18 cellular contexts compared by ENCODE assay signal in genomic region chr1:61711969-61712368, GRCh38. TPM values are rescaled to one million over a fixed set of nuclear protein-coding genes. Genes with fewer than 3 reads are reported as not detected.
A peak's percentile ranks its signal among the peaks of the same experiment; 100 is the strongest.
DNase-seq lines count a peak whose midpoint lies in the region; ATAC-seq, FAIRE-seq and TF ChIP-seq lines count a peak whose summit lies in the region.
"Had no signal": no experiment of that assay in that cellular context is flagged by ENCODE, and none has a peak within 500 bp of the region (broad histone marks: within the 10 kb centered on the region; RNA-seq: fewer than 3 reads in every experiment).

No MANE protein-coding gene starts in this region.

- dilution Hi-C loops in mammary epithelial cell (cut with HindIII; ENCODE audit: low sequenced_read_pairs) = no loop called here

- CTCF ChIA-PET in MCF 10A (lab: Yijun Ruan, JAX) = interaction anchor here (0.6 to 0.7 kb wide), 2 partner anchors 43 to 52 kb away, joined by 3 to 4 read pairs; no protein-coding TSS in a partner anchor
- CTCF ChIA-PET in mammary epithelial cell (lab: Charles Lee; ENCODE audit: low non-redundant PET) = no interaction called here
- CTCF ChIA-PET in GM12878 (lab: Yijun Ruan, JAX) = no interaction called here

- H3K9ac ChIP-seq in mammary epithelial cell (ENCODE audit: insufficient read depth, low read length) (no peak overlapping the region), GM12878 (ENCODE audit: control insufficient read depth, insufficient read depth, low read length) (no peak overlapping the region)

- H3K36me3 Mint-ChIP-seq in MCF 10A (ENCODE audit: insufficient read depth, unreplicated experiment) (peaks cover 41% of the 10 kb centered on the region), GM23338 (ENCODE audit: low read depth) (peaks cover 8% of the 10 kb centered on the region; the same call in 2 of the 3 replicates)
- H3K36me3 Mint-ChIP-seq in stimulated activated effector memory CD8-positive, alpha-beta T cell treated with anti-CD3 and anti-CD28 coated beads, Interleukin-12 subunit alpha, Interleukin-12 subunit beta, amount 100 ng/mL, for 72 hours = peaks cover 76% of the 10 kb centered on the region

- no peaks in the 10 kb centered on the region for H3K27me3 Mint-ChIP-seq in MCF 10A (ENCODE audit: insufficient read depth, unreplicated experiment)
- no peaks in the 10 kb centered on the region for H3K27me3 Mint-ChIP-seq in GM23338 (ENCODE audit: insufficient read depth, low read depth, poor library complexity)
- H3K27me3 Mint-ChIP-seq: CD4-positive, CD25-positive, alpha-beta regulatory T cell had no signal

- no peaks in the 10 kb centered on the region for H3K9me2 ChIP-seq in GM23338 (ENCODE audit: insufficient read depth)

- H3K9me3 Mint-ChIP-seq in MCF 10A (ENCODE audit: unreplicated experiment) = no peaks in the 10 kb centered on the region
- no peaks in the 10 kb centered on the region for H3K9me3 Mint-ChIP-seq in stimulated activated effector memory CD8-positive, alpha-beta T cell treated with anti-CD3 and anti-CD28 coated beads, Interleukin-12 subunit alpha, Interleukin-12 subunit beta, amount 100 ng/mL, for 72 hours
- H3K9me3 Mint-ChIP-seq in GM23338 = no peaks in the 10 kb centered on the region
- H3K9me3 Mint-ChIP-seq: CD4-positive, CD25-positive, alpha-beta regulatory T cell; H9 had no signal

- H3K4me1 Mint-ChIP-seq in MCF 10A (ENCODE audit: insufficient read depth, unreplicated experiment) = peaks cover 9% of the 10 kb centered on the region
- H3K4me1 Mint-ChIP-seq in stimulated activated effector memory CD8-positive, alpha-beta T cell treated with anti-CD3 and anti-CD28 coated beads, Interleukin-12 subunit alpha, Interleukin-12 subunit beta, amount 100 ng/mL, for 72 hours = no peaks in the 10 kb centered on the region
- no peaks in the 10 kb centered on the region for H3K4me1 Mint-ChIP-seq in GM23338
- H3K4me1 Mint-ChIP-seq: H9 had no signal

- H3K36me3 ChIP-seq in mammary epithelial cell (ENCODE audit: insufficient read depth, low read length) = peaks cover 11% of the 10 kb centered on the region
- peaks cover 2 to 9% of the 10 kb centered on the region in 2 experiments for H3K36me3 ChIP-seq in GM12878 (ENCODE audit: control insufficient read depth in 2 of 2, insufficient read depth in 2 of 2, low read length in 1 of 2)
- H3K36me3 ChIP-seq in GM23338 (ENCODE audit: insufficient read depth) = peaks cover 2% of the 10 kb centered on the region; the same call in 1 of the 2 replicates
- H3K36me3 ChIP-seq: BE2C had no signal

- H3K79me2 ChIP-seq in mammary epithelial cell (ENCODE audit: insufficient read depth, low read length) (peaks cover 63% of the 10 kb centered on the region), GM12878 (ENCODE audit: control insufficient read depth, insufficient read depth, low read length) (no peaks in the 10 kb centered on the region; the same call in none of the 2 replicates), GM23338 (replicated peaks; ENCODE audit: insufficient read depth) (peaks cover 19% of the 10 kb centered on the region; the same call in 1 of the 2 replicates)

- intact Hi-C loops in MCF 10A (cut with micrococcal nuclease) (no loop called here), mammary epithelial cell (cut with micrococcal nuclease) (no loop called here), GM12878 (cut with micrococcal nuclease; ENCODE audit: unreplicated experiment) (no loop called here)

- H3K27ac ChIP-seq in mammary epithelial cell (ENCODE audit: insufficient read depth, low read depth, low read length) (no peak overlapping the region), GM12878 (ENCODE audit: control insufficient read depth, insufficient read depth) (no peak overlapping the region), GM23338 (ENCODE audit: low read depth) (no peak overlapping the region)

- H3K27me3 ChIP-seq in mammary epithelial cell (ENCODE audit: insufficient read depth, low read length) (no peaks in the 10 kb centered on the region), GM12878 (replicated peaks in 1 of 2; ENCODE audit: control insufficient read depth in 2 of 2, insufficient read depth in 2 of 2, low read length in 1 of 2) (no peaks in the 10 kb centered on the region), GM23338 (ENCODE audit: insufficient read depth) (no peaks in the 10 kb centered on the region)
- H3K27me3 ChIP-seq: BE2C had no signal

- H3K4me3 ChIP-seq in mammary epithelial cell (replicated peaks in 1 of 3; ENCODE audit: insufficient read depth in 1 of 3, low read depth in 2 of 3, low read length in 3 of 3) (no peak overlapping the region), GM12878 (no peak overlapping the region), GM23338 (no peak overlapping the region)

- TF ChIP-seq POLR2A in GM12878 (IDR thresholded peaks at IDR 0.05; ENCODE audit: low read depth, low read length) = no peak

- RAD21 ChIA-PET in GM12878 (lab: Charles Lee; ENCODE audit: unreplicated experiment) = no interaction called here

- no peak for TF ChIP-seq CTCF in MCF 10A (IDR thresholded peaks at IDR 0.05; ENCODE audit: unreplicated experiment)
- no peak for TF ChIP-seq CTCF in mammary epithelial cell (conservative IDR thresholded peaks at IDR 0.05 in 1 of 2, IDR thresholded peaks at IDR 0.05 in 1 of 2; ENCODE audit: extremely low read depth in 1 of 2, insufficient read depth in 1 of 2, low read depth in 1 of 2, low read length in 2 of 2)
- no peak for TF ChIP-seq CTCF in GM12878 (IDR thresholded peaks at IDR 0.05 in 2 of 3, conservative IDR thresholded peaks at IDR 0.05 in 1 of 3; ENCODE audit: control insufficient read depth in 2 of 3, extremely low read depth in 1 of 3, insufficient read depth in 1 of 3, low read depth in 3 of 3, low read length in 3 of 3)
- no peak for TF ChIP-seq CTCF in GM23338 (conservative IDR thresholded peaks at IDR 0.05; ENCODE audit: low read depth in 2 of 2)

- SMC1A ChIA-PET in GM12878 (lab: Charles Lee; ENCODE audit: uncharacterized antibody, unreplicated experiment) = interaction anchor here (0.7 kb wide), 1 partner anchor 17 kb away, joined by 4 read pairs; no protein-coding TSS in a partner anchor

- FAIRE-seq in GM12878 (lab: Jason Lieb, UNC) = no peak
- FAIRE-seq: D721Med, G401.6, GM12892, GM18507, H1 had no signal

- no peak for DNase-seq in MCF 10A (ENCODE audit: unreplicated experiment)
- no peak for DNase-seq in mammary epithelial cell
- DNase-seq in HuH-7 (ENCODE audit: low spot score) = peak; percentile 20
- no peak for DNase-seq in GM12878 (ENCODE audit: low read depth, low spot score)
- DNase-seq in stimulated activated effector memory CD8-positive, alpha-beta T cell treated with anti-CD3 and anti-CD28 coated beads, Interleukin-12 subunit alpha, Interleukin-12 subunit beta, amount 100 ng/mL, for 72 hours (ENCODE audit: low spot score in 2 of 2) = no peak
- no peak for DNase-seq in ACHN
- DNase-seq in GM23338 (ENCODE audit: low spot score) = no peak
- DNase-seq: BE2C; C1 segment of cervical spinal cord; Caco-2; CD4-positive, CD25-positive, alpha-beta regulatory T cell; H9; KG1 had no signal

- no peak for TF ChIP-seq RAD21 in GM12878 (IDR thresholded peaks at IDR 0.05; ENCODE audit: insufficient read depth, low read depth, low read length)

- H2AFZ ChIP-seq in mammary epithelial cell (ENCODE audit: low read depth, low read length) = no peak overlapping the region
- no peak overlapping the region for H2AFZ ChIP-seq in GM12878 (ENCODE audit: control insufficient read depth, low read depth, low read length)
- H2AFZ ChIP-seq in GM23338 = no peak overlapping the region

- no peaks in the 10 kb centered on the region for H3K9me3 ChIP-seq in mammary epithelial cell (replicated peaks; ENCODE audit: insufficient read depth, low read length)
- no peaks in the 10 kb centered on the region for H3K9me3 ChIP-seq in GM12878 (replicated peaks; ENCODE audit: control insufficient read depth, insufficient read depth, low read length)
- H3K9me3 ChIP-seq: BE2C, Caco-2 had no signal

- no peaks in the 10 kb centered on the region for H4K20me1 ChIP-seq in mammary epithelial cell (ENCODE audit: insufficient read depth, low read length)
- no peaks in the 10 kb centered on the region for H4K20me1 ChIP-seq in GM12878 (ENCODE audit: control insufficient read depth, insufficient read depth)
- peaks cover 5% of the 10 kb centered on the region; the same call in 1 of the 2 replicates for H4K20me1 ChIP-seq in GM23338 (replicated peaks; ENCODE audit: insufficient read depth)

- BruUV-seq in MCF 10A (replicated peaks; lab: Mats Ljungman, UMichigan) = no TSS peak
- BruUV-seq in mammary epithelial cell (replicated peaks; lab: Mats Ljungman, UMichigan) = no TSS peak
- BruUV-seq in GM12878 (replicated peaks; lab: Mats Ljungman, UMichigan) = no TSS peak

- no peak for TF ChIP-seq EP300 in GM12878 (IDR thresholded peaks at IDR 0.05; ENCODE audit: borderline replicate concordance in 1 of 2, control insufficient read depth in 1 of 2, low read depth in 2 of 2, low read length in 2 of 2)

- ATAC-seq in GM12878 (peak; percentile 51), GM23338 (no peak)
- ATAC-seq in stimulated activated effector memory CD8-positive, alpha-beta T cell treated with anti-CD3 and anti-CD28 coated beads, Interleukin-12 subunit alpha, Interleukin-12 subunit beta, amount 100 ng/mL, for 72 hours = peak; percentile 28

- in situ Hi-C loops in mammary epithelial cell (cut with MboI; ENCODE audit: low sequenced_read_pairs in 2 of 2) = no loop called here
- in situ Hi-C loops in GM12878 (cut with MboI) = no loop called here
- in situ Hi-C loops in ACHN (cut with HindIII; ENCODE audit: low pct_ligation_motif_present, low pct_unique_long_range_greater_than_20kb, low sequenced_read_pairs) = no loop called here

- H3K4me2 ChIP-seq in mammary epithelial cell (ENCODE audit: insufficient read depth, low read depth, low read length) (no peak overlapping the region), GM12878 (ENCODE audit: control insufficient read depth, insufficient read depth) (no peak overlapping the region), GM23338 (no peak overlapping the region)

- H3K4me3 Mint-ChIP-seq in MCF 10A (ENCODE audit: unreplicated experiment) (no peak overlapping the region), GM23338 (no peak overlapping the region)
- no peak overlapping the region for H3K4me3 Mint-ChIP-seq in stimulated activated effector memory CD8-positive, alpha-beta T cell treated with anti-CD3 and anti-CD28 coated beads, Interleukin-12 subunit alpha, Interleukin-12 subunit beta, amount 100 ng/mL, for 72 hours
- H3K4me3 Mint-ChIP-seq: CD4-positive, CD25-positive, alpha-beta regulatory T cell; H9 had no signal

- H3K4me1 ChIP-seq in mammary epithelial cell (ENCODE audit: insufficient read depth, low read length) = no peaks in the 10 kb centered on the region
- H3K4me1 ChIP-seq in GM12878 (ENCODE audit: control insufficient read depth, insufficient read depth, low read length) = no peaks in the 10 kb centered on the region
- no peaks in the 10 kb centered on the region for H3K4me1 ChIP-seq in GM23338 (ENCODE audit: insufficient read depth)
- H3K4me1 ChIP-seq: BE2C had no signal

- H3F3A ChIP-seq in GM23338 (replicated peaks; ENCODE audit: low read depth) = no peaks in the 10 kb centered on the region

- POLR2A ChIA-PET in MCF 10A (lab: Yijun Ruan, JAX) (interaction anchor here (0.7 kb wide), 1 partner anchor 728 kb away, joined by 3 read pairs; no protein-coding TSS in a partner anchor), GM12878 (lab: Charles Lee) (no interaction called here)

- H3K27ac Mint-ChIP-seq in MCF 10A (ENCODE audit: low read depth, unreplicated experiment) (peak overlapping the region; percentile 46), GM23338 (no peak overlapping the region)
- no peak overlapping the region for H3K27ac Mint-ChIP-seq in stimulated activated effector memory CD8-positive, alpha-beta T cell treated with anti-CD3 and anti-CD28 coated beads, Interleukin-12 subunit alpha, Interleukin-12 subunit beta, amount 100 ng/mL, for 72 hours
- H3K27ac Mint-ChIP-seq: H9 had no signal

RNA-seq across cellular contexts. Expression of gene TM2D1, which starts 13.0 kb away (rescaled TPM):
- total RNA-seq in MCF 10A (2022) = 29.4 and 36.4 TPM in 2 replicates
- total RNA-seq in mammary epithelial cell = 10 to 100 TPM; 38.3 to 42.0 TPM
- polyA plus RNA-seq in mammary epithelial cell = 34.7 TPM
- polyA minus RNA-seq in mammary epithelial cell = 7.1 TPM
- 97.7 and 103 TPM in 2 replicates for total RNA-seq in GM12878 (2013; cell fraction: nucleolus; rRNA removed)
- 31.4 and 35.5 TPM in 2 replicates for total RNA-seq in GM12878 (2014; rRNA removed)
- total RNA-seq in GM12878 (2014; rRNA removed; fragmentation: Illumina TruSeq; extraction: Trizol) = 32.0 and 33.9 TPM in 2 replicates
- total RNA-seq in GM12878 (2021) = 15.4 and 21.0 TPM in 2 replicates
- 16.7 TPM for polyA plus RNA-seq in GM12878 (2011; ENCODE audit: low read depth)
- 45.1 and 70.3 TPM in 2 replicates for polyA plus RNA-seq in GM12878 (2011; rRNA removed)
- polyA plus RNA-seq in GM12878 (2011; cell fraction: cytosol; rRNA removed) = 22.1 and 24.5 TPM in 2 replicates
- polyA plus RNA-seq in GM12878 (2011; cell fraction: nucleus; rRNA removed) = 24.2 and 32.2 TPM in 2 replicates
- 27.5 and 33.9 TPM in 2 replicates for polyA plus RNA-seq in GM12878 (2012)
- 21.8 and 23.3 TPM in 2 replicates for polyA plus RNA-seq in GM12878 (2014; fragmentation: Illumina TruSeq; extraction: Trizol)
- 10 to 100 TPM; 32.0 to 37.9 TPM for polyA plus RNA-seq in GM12878 (2014; fragmentation: Nextera tagmentation; extraction: Ambion mirVana)
- polyA plus RNA-seq in GM12878 (2014; rRNA removed) = 39.2 and 46.6 TPM in 2 replicates
- 10 to 100 TPM; 44.3 to 44.6 TPM for polyA plus RNA-seq in GM12878 (2016; fragmentation: Nextera tagmentation; extraction: Ambion mirVana)
- 19.2 and 20.3 TPM in 2 replicates for polyA minus RNA-seq in GM12878 (2011; rRNA and poly(A)+ RNA removed)
- polyA minus RNA-seq in GM12878 (2011; cell fraction: cytosol; rRNA and poly(A)+ RNA removed) = 7.4 and 16.3 TPM in 2 replicates
- 28.2 and 38.4 TPM in 2 replicates for polyA minus RNA-seq in GM12878 (2011; cell fraction: nucleus; rRNA and poly(A)+ RNA removed)
- 35.5 and 47.5 TPM in 2 replicates for total RNA-seq in GM23338 (2014; rRNA removed; shearing (Covaris generic))
- polyA plus RNA-seq in GM23338 (2016; fragmentation: Nextera tagmentation; extraction: Ambion mirVana) = 44.4 and 46.7 TPM in 2 replicates

RNA-seq across cellular contexts. Expression of gene PATJ, which starts 30.3 kb away (rescaled TPM):
- total RNA-seq in MCF 10A (2022) = 28.7 and 30.6 TPM in 2 replicates
- total RNA-seq in mammary epithelial cell = 10 to 100 TPM; 53.3 to 73.4 TPM
- polyA plus RNA-seq in mammary epithelial cell = 10.9 TPM
- polyA minus RNA-seq in mammary epithelial cell = 41.4 TPM
- 84.0 and 89.2 TPM in 2 replicates for total RNA-seq in GM12878 (2013; cell fraction: nucleolus; rRNA removed)
- 8.8 and 10.1 TPM in 2 replicates for total RNA-seq in GM12878 (2014; rRNA removed)
- 13.9 and 15.8 TPM in 2 replicates for total RNA-seq in GM12878 (2014; rRNA removed; fragmentation: Illumina TruSeq; extraction: Trizol)
- 11.4 and 13.6 TPM in 2 replicates for total RNA-seq in GM12878 (2021)
- 3.6 TPM for polyA plus RNA-seq in GM12878 (2011; ENCODE audit: low read depth)
- polyA plus RNA-seq in GM12878 (2011; rRNA removed) = 6.6 and 8.8 TPM in 2 replicates
- 2.8 and 3.1 TPM in 2 replicates for polyA plus RNA-seq in GM12878 (2011; cell fraction: cytosol; rRNA removed)
- polyA plus RNA-seq in GM12878 (2011; cell fraction: nucleus; rRNA removed) = 6.5 and 6.9 TPM in 2 replicates
- polyA plus RNA-seq in GM12878 (2012) = 4.0 and 5.0 TPM in 2 replicates
- 6.7 and 7.4 TPM in 2 replicates for polyA plus RNA-seq in GM12878 (2014; fragmentation: Illumina TruSeq; extraction: Trizol)
- 1 to 10 TPM; 2.8 to 4.5 TPM for polyA plus RNA-seq in GM12878 (2014; fragmentation: Nextera tagmentation; extraction: Ambion mirVana)
- 4.9 and 6.3 TPM in 2 replicates for polyA plus RNA-seq in GM12878 (2014; rRNA removed)
- polyA plus RNA-seq in GM12878 (2016; fragmentation: Nextera tagmentation; extraction: Ambion mirVana) = 1 to 10 TPM; 6.3 to 7.1 TPM
- polyA minus RNA-seq in GM12878 (2011; rRNA and poly(A)+ RNA removed) = 23.2 and 24.2 TPM in 2 replicates
- 5.5 and 8.3 TPM in 2 replicates for polyA minus RNA-seq in GM12878 (2011; cell fraction: cytosol; rRNA and poly(A)+ RNA removed)
- 25.3 and 26.2 TPM in 2 replicates for polyA minus RNA-seq in GM12878 (2011; cell fraction: nucleus; rRNA and poly(A)+ RNA removed)
- 43.0 and 68.4 TPM in 2 replicates for total RNA-seq in GM23338 (2014; rRNA removed; shearing (Covaris generic))
- polyA plus RNA-seq in GM23338 (2016; fragmentation: Nextera tagmentation; extraction: Ambion mirVana) = 26.9 and 35.3 TPM in 2 replicates
